ENCODE assay signal across 28 cellular contexts in genomic region chr2:20657522-20658235, GRCh38. TPM values are rescaled to one million over a fixed set of nuclear protein-coding genes. Genes with fewer than 3 reads are reported as not detected.
"Had no signal": no experiment of that assay in that cellular context is flagged by ENCODE, and none has a peak within 500 bp of the region (broad histone marks: within the 10 kb centered on the region; RNA-seq: fewer than 3 reads in every experiment).

No MANE protein-coding gene starts in this region.

- H3K9me3 ChIP-seq: breast epithelium, colonic mucosa, left ventricle myocardium inferior, sigmoid colon, thoracic aorta, upper lobe of left lung had no signal

- H3K27ac ChIP-seq: breast epithelium, colonic mucosa, dorsolateral prefrontal cortex, hepatocyte, left ventricle myocardium inferior, parathyroid adenoma, sigmoid colon, thoracic aorta, upper lobe of left lung had no signal

- DNase-seq: activated CD4-positive, alpha-beta T cell treated with anti-CD3 and anti-CD28 coated beads for 1 hour; activated CD8-positive, alpha-beta memory T cell treated with anti-CD3 and anti-CD28 coated beads for 24 hours; activated CD8-positive, alpha-beta memory T cell treated with anti-CD3 and anti-CD28 coated beads, Interleukin-2, amount 50 U/mL, for 48 hours; activated effector memory CD4-positive, alpha-beta T cell treated with Interleukin-2 at 50 U/mL for 16 hours; activated naive CD4-positive, alpha-beta T cell treated with anti-CD3 and anti-CD28 coated beads for 36 hours; activated naive CD8-positive, alpha-beta T cell treated with anti-CD3 and anti-CD28 coated beads, Interleukin-2, amount 10 ng/mL, durations not matched to agents 7 days and 5 days; activated T-cell treated with anti-CD3 and anti-CD28 coated beads, Interleukin-2, amount 50 U/mL, for 48 hours; amniotic stem cell; colonic mucosa; effector memory CD8-positive, alpha-beta T cell; foreskin melanocyte; immature natural killer cell; kidney glomerular epithelial cell; left ventricle myocardium inferior; nephron progenitor cell; sigmoid colon; stimulated activated CD4-positive, alpha-beta T cell treated with anti-CD3 and anti-CD28 coated beads, Interleukin-4, amount 100 ng/mL, for 1 hour; stimulated activated naive CD4-positive, alpha-beta T cell treated with Interleukin-2 at 50 U/mL for 16 hours; T-helper 1 cell; T-helper 9 cell; upper lobe of left lung had no signal

- FAIRE-seq: endothelial cell of umbilical vein had no signal

- H3K36me3 ChIP-seq: breast epithelium, colonic mucosa, left ventricle myocardium inferior, sigmoid colon, thoracic aorta, upper lobe of left lung had no signal

- H3K4me1 ChIP-seq: breast epithelium, colonic mucosa, left ventricle myocardium inferior, parathyroid adenoma had no signal

- H3K4me3 ChIP-seq: breast epithelium, colonic mucosa, dorsolateral prefrontal cortex, hepatocyte, left ventricle myocardium inferior, sigmoid colon, thoracic aorta, upper lobe of left lung had no signal

- H3K79me2 ChIP-seq: hepatocyte, parathyroid adenoma had no signal

- H2AFZ ChIP-seq: hepatocyte, parathyroid adenoma had no signal

- ATAC-seq: effector memory CD8-positive, alpha-beta T cell; esophagus mucosa had no signal

- H3K9ac ChIP-seq: parathyroid adenoma had no signal

- H3K4me2 ChIP-seq: hepatocyte had no signal

RNA-seq across cellular contexts. Expression of gene GDF7, which starts 9.3 kb away (rescaled TPM):
- total RNA-seq: activated naive CD4-positive, alpha-beta T cell treated with anti-CD3 and anti-CD28 coated beads for 36 hours; activated naive CD8-positive, alpha-beta T cell treated with anti-CD3 and anti-CD28 coated beads, Interleukin-2, amount 10 ng/mL, durations not matched to agents 7 days and 5 days had no signal
- polyA plus RNA-seq: immature natural killer cell had no signal
